8 cellular contexts compared by ENCODE assay signal in the genomic region with DNA sequence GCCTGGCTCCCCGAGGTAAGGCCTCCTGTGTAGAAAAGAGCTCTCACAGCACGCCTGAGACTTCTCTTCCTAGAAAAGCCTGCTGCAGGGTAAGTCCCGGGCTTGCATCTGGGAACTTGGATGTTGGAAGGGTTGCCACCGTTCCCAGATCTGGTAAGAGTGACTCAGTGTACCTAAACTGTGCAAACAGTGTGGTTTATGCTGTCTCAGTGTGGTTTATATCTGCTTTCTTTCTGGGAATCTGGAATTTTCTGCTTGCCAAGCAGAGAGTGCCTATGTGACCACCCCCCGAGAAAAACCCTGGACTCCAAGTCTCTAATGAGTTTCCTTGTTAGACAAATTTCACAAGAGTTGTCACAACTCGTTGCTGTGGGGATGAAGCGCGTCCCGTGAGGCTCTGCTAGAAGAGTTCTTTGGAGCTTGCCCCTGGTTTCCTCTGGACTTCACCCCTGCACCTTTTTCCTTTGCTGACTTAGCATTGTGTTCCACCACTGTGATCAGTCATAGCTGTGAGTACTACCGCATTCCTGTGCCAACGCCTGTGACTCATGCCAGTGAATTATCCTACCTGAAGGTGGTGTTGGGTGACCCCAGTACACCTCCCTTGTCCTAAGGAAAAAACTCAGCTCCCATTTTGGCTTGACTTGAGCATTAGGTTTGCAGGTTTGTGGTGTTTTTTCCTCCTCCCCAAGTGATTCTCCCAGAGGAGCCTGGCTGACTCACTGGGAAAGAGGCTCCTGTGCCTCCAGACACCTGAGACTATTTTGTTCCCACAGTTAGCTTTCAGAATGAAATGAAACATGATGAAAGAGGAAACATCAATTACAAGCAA. TPM values are rescaled to one million over a fixed set of nuclear protein-coding genes. Genes with fewer than 3 reads are reported as not detected.
DNase-seq lines count a peak whose midpoint lies in the region; ATAC-seq and FAIRE-seq lines count a peak whose summit lies in the region.

No MANE protein-coding gene starts in this region.

- no peaks in the 10 kb centered on the region for H3K4me1 Mint-ChIP-seq in effector memory CD8-positive, alpha-beta T cell (ENCODE audit: low read depth in 2 of 2)

- no peak overlapping the region for H3K4me3 Mint-ChIP-seq in effector memory CD8-positive, alpha-beta T cell

- peak; percentile 20 for DNase-seq in CD1c-positive myeloid dendritic cell (ENCODE audit: extremely low spot score)
- peak; percentile 79 for DNase-seq in H4 (ENCODE audit: low spot score)
- peak; percentile 95 for DNase-seq in RCC 7860 (ENCODE audit: low spot score)
- no peak for DNase-seq in left ventricle myocardium superior
- no peak for DNase-seq in substantia nigra (lab: John Stamatoyannopoulos, UW)
- no peak for DNase-seq in effector memory CD8-positive, alpha-beta T cell

- no peaks in the 10 kb centered on the region for H3K27me3 Mint-ChIP-seq in effector memory CD8-positive, alpha-beta T cell

- intact Hi-C loops in left ventricle myocardium superior (cut with micrococcal nuclease), result no loop called here

- H3K9me3 Mint-ChIP-seq in effector memory CD8-positive, alpha-beta T cell, result no peaks in the 10 kb centered on the region

- peak; percentile 20 for ATAC-seq in left ventricle myocardium superior
- ATAC-seq in effector memory CD8-positive, alpha-beta T cell (replicated peaks), result no peak
- no peak for ATAC-seq in HG02973 (IDR thresholded peaks at IDR 0.05; ENCODE audit: unreplicated experiment)
- no peak for ATAC-seq in GM18517 (IDR thresholded peaks at IDR 0.05; ENCODE audit: unreplicated experiment)

- peak overlapping the region; percentile 23 for H3K27ac ChIP-seq in substantia nigra (ENCODE audit: low read depth, low read length, poor library complexity, severe bottlenecking)

- H3K36me3 Mint-ChIP-seq in effector memory CD8-positive, alpha-beta T cell (ENCODE audit: insufficient read depth), result no peaks in the 10 kb centered on the region

- no peak overlapping the region for H3K27ac Mint-ChIP-seq in effector memory CD8-positive, alpha-beta T cell

- FAIRE-seq in RCC 7860 (lab: Jason Lieb, UNC), result peak; percentile 94

RNA-seq across cellular contexts. Expression of a gene that starts 14.5 kb away (rescaled TPM):
- total RNA-seq in H4 (2014; rRNA removed; shearing (Covaris generic)), result 0.35 TPM in 1 of 2 replicates, not detected in the other
- total RNA-seq in left ventricle myocardium superior, result 7.1 TPM

Comparison
In these comparisons a context has a peak if more than half of its experiments do, and no peak if none do; other contexts are left out.
1. DNase-seq: peak in CD1c-positive myeloid dendritic cell (single experiment), H4 (single experiment) and RCC 7860 (single experiment); none in left ventricle myocardium superior (single experiment), substantia nigra (0 of 49) and effector memory CD8-positive, alpha-beta T cell (0 of 3).